19 cellular contexts compared by ENCODE assay signal in genomic region chr11:64056213-64056785, GRCh38. TPM values are rescaled to one million over a fixed set of nuclear protein-coding genes. Genes with fewer than 3 reads are reported as not detected.
DNase-seq lines count a peak whose midpoint lies in the region; ATAC-seq lines count a peak whose summit lies in the region.
"Had no signal": no experiment of that assay in that cellular context is flagged by ENCODE, and none has a peak within 500 bp of the region (broad histone marks: within the 10 kb centered on the region; RNA-seq: fewer than 3 reads in every experiment).

No MANE protein-coding gene starts in this region.

- H3K27ac ChIP-seq in layer of hippocampus (ENCODE audit: low read depth, low read length), result peak overlapping the region; percentile 77
- H3K27ac ChIP-seq in temporal lobe (ENCODE audit: low read depth, low read length), result peak overlapping the region; percentile 64
- H3K27ac ChIP-seq: A549, HL-60, SJSA1, upper lobe of left lung had no signal

- H3K4me3 Mint-ChIP-seq in activated naive CD8-positive, alpha-beta T cell treated with anti-CD3 and anti-CD28 coated beads, Interleukin-2, amount 50 U/mL, for 24 hours, result no peak overlapping the region
- H3K4me3 Mint-ChIP-seq in immature natural killer cell, result no peak overlapping the region
- H3K4me3 Mint-ChIP-seq: CD4-positive, alpha-beta T cell; central memory CD8-positive, alpha-beta T cell had no signal

- H3K27ac Mint-ChIP-seq in activated naive CD8-positive, alpha-beta T cell treated with anti-CD3 and anti-CD28 coated beads, Interleukin-2, amount 50 U/mL, for 24 hours, result no peak overlapping the region
- H3K27ac Mint-ChIP-seq in immature natural killer cell, result no peak overlapping the region
- H3K27ac Mint-ChIP-seq: activated T-helper 2 cell treated with anti-CD3 and anti-CD28 coated beads, Interferon-gamma antibody, Interleukin-2, Interleukin-4, amounts not matched to agents 10 μg/mL and 5 μg/mL and 100 μg/mL, durations not matched to agents 14 hours and 24 hours and 36 hours; CD4-positive, alpha-beta T cell had no signal

- ATAC-seq in activated naive CD8-positive, alpha-beta T cell treated with anti-CD3 and anti-CD28 coated beads, Interleukin-2, amount 50 U/mL, for 24 hours, result no peak
- ATAC-seq in GM19463 (IDR thresholded peaks at IDR 0.05; ENCODE audit: unreplicated experiment), result no peak
- ATAC-seq: A549; activated CD4-positive, CD25-positive, alpha-beta regulatory T cell treated with anti-CD3 and anti-CD28 coated beads, Interleukin-2, amount 50 U/mL, for 24 hours had no signal

- DNase-seq in NCI-H524 (lab: John Stamatoyannopoulos, UW) (peak; percentile 29 to 55), NCI-H524 treated with DMSO at 0.1 percent for 48 hours (lab: John Stamatoyannopoulos, UW) (no peak), amygdala (lab: John Stamatoyannopoulos, UW) (peak in 38 of 56 donors; percentile 11 to 83 (median 45)), immature natural killer cell (no peak)
- DNase-seq in activated naive CD8-positive, alpha-beta T cell treated with anti-CD3 and anti-CD28 coated beads, Interleukin-2, amount 50 U/mL, for 24 hours, result no peak
- DNase-seq: CD4-positive, alpha-beta T cell; H7; NCI-H1048; OCI-M1 had no signal

- H3K27me3 ChIP-seq in layer of hippocampus (ENCODE audit: control insufficient read depth, insufficient read depth, low read length), result no peaks in the 10 kb centered on the region

- no peaks in the 10 kb centered on the region for H3K9me3 Mint-ChIP-seq in activated naive CD8-positive, alpha-beta T cell treated with anti-CD3 and anti-CD28 coated beads, Interleukin-2, amount 50 U/mL, for 24 hours
- H3K9me3 Mint-ChIP-seq in immature natural killer cell, result no peaks in the 10 kb centered on the region
- H3K9me3 Mint-ChIP-seq: activated T-helper 2 cell treated with anti-CD3 and anti-CD28 coated beads, Interferon-gamma antibody, Interleukin-2, Interleukin-4, amounts not matched to agents 10 μg/mL and 5 μg/mL and 100 μg/mL, durations not matched to agents 14 hours and 24 hours and 36 hours; CD4-positive, alpha-beta T cell; central memory CD8-positive, alpha-beta T cell had no signal

- H3K4me1 Mint-ChIP-seq in activated naive CD8-positive, alpha-beta T cell treated with anti-CD3 and anti-CD28 coated beads, Interleukin-2, amount 50 U/mL, for 24 hours, result peaks cover 6% of the 10 kb centered on the region
- peaks cover 4 to 9% of the 10 kb centered on the region in 2 donors for H3K4me1 Mint-ChIP-seq in immature natural killer cell

- H3K27me3 Mint-ChIP-seq in activated naive CD8-positive, alpha-beta T cell treated with anti-CD3 and anti-CD28 coated beads, Interleukin-2, amount 50 U/mL, for 24 hours, result peaks cover 6% of the 10 kb centered on the region
- H3K27me3 Mint-ChIP-seq in immature natural killer cell (ENCODE audit: low read depth in 3 of 3), result peaks cover 0 to 5% (median 2%) of the 10 kb centered on the region in 3 donors

- no peaks in the 10 kb centered on the region for H3K36me3 Mint-ChIP-seq in activated naive CD8-positive, alpha-beta T cell treated with anti-CD3 and anti-CD28 coated beads, Interleukin-2, amount 50 U/mL, for 24 hours (ENCODE audit: low read depth)
- H3K36me3 Mint-ChIP-seq in immature natural killer cell, result no peaks in the 10 kb centered on the region

RNA-seq across cellular contexts. Expression of gene FLRT1, which starts 20.6 kb away (rescaled TPM):
- total RNA-seq in temporal lobe, result 7.6 TPM
- not detected for polyA plus RNA-seq in immature natural killer cell
- total RNA-seq: activated T-helper 2 cell treated with anti-CD3 and anti-CD28 coated beads, Interferon-gamma antibody, Interleukin-2, Interleukin-4, amounts not matched to agents 10 μg/mL and 5 μg/mL and 100 μg/mL, durations not matched to agents 14 hours and 24 hours and 36 hours; CD4-positive, alpha-beta T cell had no signal

Comparison
In these comparisons a context has a peak if more than half of its experiments do, and no peak if none do; other contexts are left out.
1. DNase-seq: peak in NCI-H524 (2 of 2) and amygdala (38 of 56); none in NCI-H524 treated with DMSO at 0.1 percent for 48 hours (single experiment), activated naive CD8-positive, alpha-beta T cell treated with anti-CD3 and anti-CD28 coated beads, Interleukin-2, amount 50 U/mL, for 24 hours (single experiment) and immature natural killer cell (0 of 3).